ENCODE assay signal across 8 cellular contexts in the genomic region with DNA sequence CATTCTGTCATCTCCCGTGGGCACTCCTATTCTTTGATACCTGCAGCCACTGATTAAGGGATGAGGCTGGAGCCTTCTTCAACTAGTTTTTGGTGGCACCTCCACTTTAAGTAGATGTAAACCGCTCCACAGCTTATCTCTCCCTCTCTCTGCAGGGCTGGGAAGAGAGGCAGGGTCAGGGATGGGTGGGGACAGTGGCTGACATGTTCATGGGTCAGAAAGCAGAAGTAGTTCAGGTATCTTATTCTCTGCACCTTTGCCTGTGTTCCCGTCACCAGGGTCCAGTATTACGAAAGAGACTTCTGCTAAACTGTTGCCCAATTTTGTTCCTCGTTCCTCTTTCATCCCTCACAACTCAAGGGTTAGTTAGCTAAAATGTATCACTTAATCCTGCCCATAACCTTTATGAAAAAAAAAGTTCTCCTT. TPM values are rescaled to one million over a fixed set of nuclear protein-coding genes. Genes with fewer than 3 reads are reported as not detected.
DNase-seq lines count a peak whose midpoint lies in the region; ATAC-seq and TF ChIP-seq lines count a peak whose summit lies in the region.

No MANE protein-coding gene starts in this region.

- TF ChIP-seq EP300 in sigmoid colon (IDR thresholded peaks at IDR 0.05) = no peak

- H3K9me3 ChIP-seq in sigmoid colon = no peaks in the 10 kb centered on the region

- intact Hi-C loops in Right ventricle myocardium superior (cut with DNase I) = loop anchor here (1.0 kb wide), 1 partner anchor 176 kb away; no protein-coding TSS in a partner anchor
- intact Hi-C loops in sigmoid colon (cut with DNase I) = loop anchor here (5.0 kb wide), 1 partner anchor 351 kb away; a partner anchor contains a TSS

- TF ChIP-seq POLR2A in sigmoid colon (IDR thresholded peaks at IDR 0.05) = no peak

- peak; percentile 7 for ATAC-seq in HG02870 (IDR thresholded peaks at IDR 0.05; ENCODE audit: unreplicated experiment)
- peak; percentile 28 for ATAC-seq in Right ventricle myocardium superior (ENCODE audit: poor library complexity)
- ATAC-seq in HG02973 (IDR thresholded peaks at IDR 0.05; ENCODE audit: unreplicated experiment) = no peak

- peak; percentile 54 for DNase-seq in SIG-M5 (lab: John Stamatoyannopoulos, UW)
- no peak for DNase-seq in Right ventricle myocardium superior
- DNase-seq in sigmoid colon = no peak
- no peak for DNase-seq in NCI-H1930 (lab: John Stamatoyannopoulos, UW)
- DNase-seq in DMS114 treated with DMSO at 0.1 percent for 48 hours (lab: John Stamatoyannopoulos, UW; ENCODE audit: unreplicated experiment) = no peak
- DNase-seq in NCI-H187 (lab: John Stamatoyannopoulos, UW) = no peak

- TF ChIP-seq CTCF in sigmoid colon (IDR thresholded peaks at IDR 0.05) = no peak

- peaks cover 6 to 65% (median 24%) of the 10 kb centered on the region in 4 donors for H3K36me3 ChIP-seq in sigmoid colon

- H3K4me3 ChIP-seq in sigmoid colon = no peak overlapping the region

- H3K4me1 ChIP-seq in sigmoid colon = peaks cover 0 to 51% (median 33%) of the 10 kb centered on the region in 4 donors

- 69 to 74% methylated on average over 5 of the region's 5 CpGs for WGBS in sigmoid colon, 2 donors

- H3K27me3 ChIP-seq in sigmoid colon = no peaks in the 10 kb centered on the region

- peak overlapping the region; percentile 44 to 69 (median 63) for H3K27ac ChIP-seq in sigmoid colon

RNA-seq across cellular contexts. Expression of a gene that starts 51.7 kb away (rescaled TPM):
- total RNA-seq in Right ventricle myocardium superior (17.8 TPM), sigmoid colon (10 to 100 TPM; 21.4 to 29.3 (median 25.6) TPM)
- 10 to 100 TPM in 1 of 3 donors, 1 to 10 TPM in 2; 8.4 to 16.4 (median 9.5) TPM for polyA plus RNA-seq in sigmoid colon
